Comparison of ENCODE assay signal across 1 cellular context in genomic region chr6:167998206-167998605, GRCh38.
TF ChIP-seq lines count a peak whose summit lies in the region.

No MANE protein-coding gene starts in this region.

TF ChIP-seq in H1, 55 proteins besides CTCF, POLR2A, EP300 and RAD21:
- TF ChIP-seq MAFK (IDR thresholded peaks at IDR 0.05; ENCODE audit: low read depth, low read length) (no peak), TCF12 (IDR thresholded peaks at IDR 0.05; ENCODE audit: low read depth, low read length) (no peak), BACH1 (IDR thresholded peaks at IDR 0.05; ENCODE audit: low read length) (no peak), SIN3A (conservative IDR thresholded peaks at IDR 0.05 in 1 of 2, IDR thresholded peaks at IDR 0.05 in 1 of 2; ENCODE audit: low read depth in 1 of 2, low read length in 2 of 2) (no peak), FOSL1 (IDR thresholded peaks at IDR 0.05; ENCODE audit: insufficient read depth, low read depth, low read length) (no peak), POU5F1 (IDR thresholded peaks at IDR 0.05; ENCODE audit: low read depth, low read length) (no peak), HDAC2 (IDR thresholded peaks at IDR 0.05; ENCODE audit: borderline replicate concordance in 1 of 2, low read depth in 2 of 2, low read length in 2 of 2) (no peak), SUZ12 (IDR thresholded peaks at IDR 0.05; ENCODE audit: low read length) (no peak), KDM1A (IDR thresholded peaks at IDR 0.05; ENCODE audit: borderline replicate concordance, low read length) (no peak), SIX5 (IDR thresholded peaks at IDR 0.05; ENCODE audit: low read depth, low read length) (no peak), GABPA (IDR thresholded peaks at IDR 0.05; ENCODE audit: borderline replicate concordance, insufficient read depth, low read length) (no peak)
TF ChIP-seq in H1: peak in this region for 0.
